ENCODE assay signal across 1 cellular context in genomic region chr1:180545991-180546390, GRCh38.
TF ChIP-seq lines count a peak whose summit lies in the region.

No MANE protein-coding gene starts in this region.

TF ChIP-seq in K562, 482 proteins besides CTCF, POLR2A, EP300 and RAD21 (continued from another document):
- TF ChIP-seq ETS1 (conservative IDR thresholded peaks at IDR 0.05; ENCODE audit: control insufficient read depth, low read depth, low read length) (no peak), ESRRA (IDR thresholded peaks at IDR 0.05; ENCODE audit: borderline replicate concordance, low read depth) (peak; percentile 17; the same call in 1 of the 2 replicates)
